ENCODE assay signal across 22 cellular contexts in genomic region chr10:71741029-71741428, GRCh38. TPM values are rescaled to one million over a fixed set of nuclear protein-coding genes. Genes with fewer than 3 reads are reported as not detected.
A peak's percentile ranks its signal among the peaks of the same experiment; 100 is the strongest.
DNase-seq lines count a peak whose midpoint lies in the region; ATAC-seq and TF ChIP-seq lines count a peak whose summit lies in the region.
"Had no signal": no experiment of that assay in that cellular context is flagged by ENCODE, and none has a peak within 500 bp of the region (broad histone marks: within the 10 kb centered on the region; RNA-seq: fewer than 3 reads in every experiment).

No MANE protein-coding gene starts in this region.

- intact Hi-C loops in activated CD4-positive, alpha-beta T cell treated with anti-CD3 and anti-CD28 coated beads, Interleukin-2, amount 10 ng/mL, durations not matched to agents 24 days and 14 days (cut with micrococcal nuclease), result loop anchor here (2.0 to 10.0 kb wide), 2 partner anchors 16 to 344 kb away; partner anchors contain the start of gene SPOCK2
- intact Hi-C loops in natural killer cell (cut with micrococcal nuclease), result loop anchor here (5.0 kb wide), 1 partner anchor 44 kb away; no protein-coding TSS in a partner anchor
- intact Hi-C loops in testis (cut with DNase I; ENCODE audit: low total_unique reads), result no loop called here

- WGBS in testis, 2 donors, result 66 to 68% methylated on average over 4 of the region's 4 CpGs

- peaks cover 86% of the 10 kb centered on the region for H3K4me1 Mint-ChIP-seq in activated CD4-positive, alpha-beta T cell treated with anti-CD3 and anti-CD28 coated beads, Interleukin-2, amount 10 ng/mL, durations not matched to agents 24 days and 14 days
- H3K4me1 Mint-ChIP-seq in activated T-helper 17 cell treated with anti-CD3 and anti-CD28 coated beads, Interleukin-2, amount 50 U/mL, for 72 hours, result peaks cover 67% of the 10 kb centered on the region
- peaks cover 75 to 88% of the 10 kb centered on the region in 2 donors for H3K4me1 Mint-ChIP-seq in natural killer cell

- H3K27me3 Mint-ChIP-seq in activated CD4-positive, alpha-beta T cell treated with anti-CD3 and anti-CD28 coated beads, Interleukin-2, amount 10 ng/mL, durations not matched to agents 24 days and 14 days, result no peaks in the 10 kb centered on the region
- H3K27me3 Mint-ChIP-seq in activated T-helper 17 cell treated with anti-CD3 and anti-CD28 coated beads, Interleukin-2, amount 50 U/mL, for 72 hours, result no peaks in the 10 kb centered on the region
- H3K27me3 Mint-ChIP-seq in natural killer cell (ENCODE audit: low read depth in 2 of 2), result no peaks in the 10 kb centered on the region
- H3K27me3 Mint-ChIP-seq: type B pancreatic cell had no signal

- H3K27me3 ChIP-seq in DND-41 (ENCODE audit: insufficient read depth, low read length, poor library complexity), result no peaks in the 10 kb centered on the region
- H3K27me3 ChIP-seq in testis, result no peaks in the 10 kb centered on the region
- no peaks in the 10 kb centered on the region for H3K27me3 ChIP-seq in MG63
- H3K27me3 ChIP-seq: heart left ventricle had no signal

- peak overlapping the region; percentile 77 for H3K27ac Mint-ChIP-seq in activated CD4-positive, alpha-beta T cell treated with anti-CD3 and anti-CD28 coated beads, Interleukin-2, amount 10 ng/mL, durations not matched to agents 24 days and 14 days
- peak overlapping the region; percentile 97 for H3K27ac Mint-ChIP-seq in activated T-helper 17 cell treated with anti-CD3 and anti-CD28 coated beads, Interleukin-2, amount 50 U/mL, for 72 hours
- peak overlapping the region; percentile 88 to 90 for H3K27ac Mint-ChIP-seq in natural killer cell
- H3K27ac Mint-ChIP-seq: nephron progenitor cell, type B pancreatic cell had no signal

- peaks cover 11% of the 10 kb centered on the region for H3K36me3 Mint-ChIP-seq in activated CD4-positive, alpha-beta T cell treated with anti-CD3 and anti-CD28 coated beads, Interleukin-2, amount 10 ng/mL, durations not matched to agents 24 days and 14 days (ENCODE audit: low read depth)
- peaks cover 5% of the 10 kb centered on the region for H3K36me3 Mint-ChIP-seq in activated T-helper 17 cell treated with anti-CD3 and anti-CD28 coated beads, Interleukin-2, amount 50 U/mL, for 72 hours (ENCODE audit: low read depth)
- H3K36me3 Mint-ChIP-seq in natural killer cell, result no peaks in the 10 kb centered on the region
- H3K36me3 Mint-ChIP-seq: type B pancreatic cell had no signal

- no peaks in the 10 kb centered on the region for H3K36me3 ChIP-seq in DND-41 (ENCODE audit: insufficient read depth, low read length)
- H3K36me3 ChIP-seq in testis (ENCODE audit: low read depth, missing control alignments), result no peaks in the 10 kb centered on the region
- H3K36me3 ChIP-seq in MG63, result no peaks in the 10 kb centered on the region
- H3K36me3 ChIP-seq: heart left ventricle, prostate gland had no signal

- no peak for TF ChIP-seq POLR2A in testis (IDR thresholded peaks at IDR 0.05)

- H3K4me2 ChIP-seq in DND-41 (ENCODE audit: insufficient read depth, low read length), result peak overlapping the region; percentile 35
- H3K4me2 ChIP-seq: SK-N-SH had no signal

- no peak for DNase-seq in activated CD4-positive, alpha-beta T cell treated with anti-CD3 and anti-CD28 coated beads, Interleukin-2, amount 10 ng/mL, durations not matched to agents 24 days and 14 days
- DNase-seq in activated CD4-positive, alpha-beta T cell treated with anti-CD3 and anti-CD28 coated beads, Interleukin-2, amount 50 U/mL, for 4 hours, result no peak
- DNase-seq in DND-41 (peak; percentile 33), natural killer cell (no peak), testis (no peak), H4 (ENCODE audit: low spot score) (no peak), MG63 (no peak)
- DNase-seq: activated CD4-positive, CD25-positive, alpha-beta regulatory T cell treated with anti-CD3 and anti-CD28 coated beads, Interleukin-2, amount 50 U/mL, for 72 hours; amygdala; NCI-H1105 treated with DMSO at 0.1 percent for 48 hours; nephron progenitor cell; SK-N-SH; stimulated activated CD4-positive, alpha-beta T cell treated with anti-CD3 and anti-CD28 coated beads, Interleukin-1b, Interleukin-23, amount 100 ng/mL, for 48 hours; stimulated activated naive CD4-positive, alpha-beta T cell treated with Interleukin-2 at 50 U/mL for 16 hours had no signal

- H3K9ac ChIP-seq in DND-41 (ENCODE audit: low read depth, low read length), result peak overlapping the region; percentile 9
- H3K9ac ChIP-seq: SK-N-SH had no signal

- 0 out of 2 replicates have a peak overlapping the region, but pooled peaks have one; percentile 34 for H2AFZ ChIP-seq in DND-41 (ENCODE audit: low read depth, low read length)

- H3K4me1 ChIP-seq in DND-41 (ENCODE audit: insufficient read depth, low read length) (peaks cover 42% of the 10 kb centered on the region), testis (peaks cover 3% of the 10 kb centered on the region)

- peak; percentile 70 for ATAC-seq in DND-41 (ENCODE audit: insufficient read depth, low read depth)
- ATAC-seq in activated T-helper 17 cell treated with anti-CD3 and anti-CD28 coated beads, Interleukin-2, amount 50 U/mL, for 72 hours (replicated peaks), result no peak
- no peak for ATAC-seq in natural killer cell
- ATAC-seq: heart left ventricle, left lobe of liver had no signal

- H3K27ac ChIP-seq in DND-41 (ENCODE audit: low read length) (peak overlapping the region; percentile 73), testis (no peak overlapping the region)
- H3K27ac ChIP-seq: prostate gland had no signal

- no peaks in the 10 kb centered on the region for H3K79me2 ChIP-seq in DND-41 (ENCODE audit: insufficient read depth, low read length)

- H3K9me3 Mint-ChIP-seq in activated CD4-positive, alpha-beta T cell treated with anti-CD3 and anti-CD28 coated beads, Interleukin-2, amount 10 ng/mL, durations not matched to agents 24 days and 14 days, result no peaks in the 10 kb centered on the region
- H3K9me3 Mint-ChIP-seq in activated T-helper 17 cell treated with anti-CD3 and anti-CD28 coated beads, Interleukin-2, amount 50 U/mL, for 72 hours, result no peaks in the 10 kb centered on the region
- no peaks in the 10 kb centered on the region for H3K9me3 Mint-ChIP-seq in natural killer cell
- H3K9me3 Mint-ChIP-seq: nephron progenitor cell, type B pancreatic cell had no signal

- H3K9me3 ChIP-seq in DND-41 (ENCODE audit: insufficient read depth, low read length, severe bottlenecking), result no peaks in the 10 kb centered on the region
- H3K9me3 ChIP-seq in testis, result no peaks in the 10 kb centered on the region
- H3K9me3 ChIP-seq in MG63, result no peaks in the 10 kb centered on the region
- H3K9me3 ChIP-seq: prostate gland, SK-N-SH had no signal

- no peaks in the 10 kb centered on the region for H4K20me1 ChIP-seq in DND-41 (ENCODE audit: insufficient read depth, low read length)

- peak overlapping the region; percentile 48 for H3K4me3 Mint-ChIP-seq in activated CD4-positive, alpha-beta T cell treated with anti-CD3 and anti-CD28 coated beads, Interleukin-2, amount 10 ng/mL, durations not matched to agents 24 days and 14 days
- H3K4me3 Mint-ChIP-seq in activated T-helper 17 cell treated with anti-CD3 and anti-CD28 coated beads, Interleukin-2, amount 50 U/mL, for 72 hours, result peak overlapping the region; percentile 82
- H3K4me3 Mint-ChIP-seq in natural killer cell, result peak overlapping the region; percentile 68
- H3K4me3 Mint-ChIP-seq: nephron progenitor cell, type B pancreatic cell had no signal

- TF ChIP-seq CTCF in DND-41 (IDR thresholded peaks at IDR 0.05; ENCODE audit: borderline replicate concordance, extremely low read depth, low read length, poor library complexity, severe bottlenecking), result no peak
- no peak for TF ChIP-seq CTCF in natural killer cell (IDR thresholded peaks at IDR 0.05)
- no peak for TF ChIP-seq CTCF in testis (IDR thresholded peaks at IDR 0.05)

- H3K4me3 ChIP-seq in DND-41 (ENCODE audit: low read depth in 1 of 2, low read length in 2 of 2) (no peak overlapping the region), testis (no peak overlapping the region), MG63 (no peak overlapping the region)
- H3K4me3 ChIP-seq: heart left ventricle, prostate gland had no signal

RNA-seq across cellular contexts. Expression of gene C10orf105, which starts 21.5 kb away (rescaled TPM):
- 0.26 and 0.33 TPM in 2 replicates for total RNA-seq in activated CD4-positive, alpha-beta T cell treated with anti-CD3 and anti-CD28 coated beads, Interleukin-2, amount 10 ng/mL, durations not matched to agents 24 days and 14 days
- 1 to 10 TPM in 1 of 2 donors, under 1 TPM in 1; 0.04 to 1.0 TPM for total RNA-seq in activated T-helper 17 cell treated with anti-CD3 and anti-CD28 coated beads, Interleukin-2, amount 50 U/mL, for 72 hours
- under 1 TPM; 0.14 to 0.52 (median 0.40) TPM for total RNA-seq in natural killer cell
- total RNA-seq in testis, result under 1 TPM; 0.47 to 0.87 TPM
- polyA plus RNA-seq in testis (ENCODE audit: insufficient read depth, low read depth, low replicate concordance), result 1.7 TPM
- total RNA-seq in H4 (2014; rRNA removed; shearing (Covaris generic)), result not detected in 2 replicates
- not detected in 2 replicates for total RNA-seq in MG63 (2014; rRNA removed; shearing (Covaris generic); ENCODE audit: low replicate concordance)
- total RNA-seq: A172, endothelial cell of umbilical vein, left lobe of liver, NCI-H460 had no signal
- polyA plus RNA-seq: endothelial cell of umbilical vein, SK-N-SH had no signal

RNA-seq across cellular contexts. Expression of gene VSIR, which starts 32.3 kb away (rescaled TPM):
- 125 and 131 TPM in 2 replicates for total RNA-seq in activated CD4-positive, alpha-beta T cell treated with anti-CD3 and anti-CD28 coated beads, Interleukin-2, amount 10 ng/mL, durations not matched to agents 24 days and 14 days
- 100 to 1,000 TPM in 1 of 2 donors, 10 to 100 TPM in 1; 27.9 to 125 TPM for total RNA-seq in activated T-helper 17 cell treated with anti-CD3 and anti-CD28 coated beads, Interleukin-2, amount 50 U/mL, for 72 hours
- 100 to 1,000 TPM; 134 to 193 (median 178) TPM for total RNA-seq in natural killer cell
- total RNA-seq in testis, result 10 to 100 TPM; 26.1 to 54.6 TPM
- polyA plus RNA-seq in testis (ENCODE audit: insufficient read depth, low read depth, low replicate concordance), result 54.4 TPM
- 0.81 and 1.0 TPM in 2 replicates for total RNA-seq in H4 (2014; rRNA removed; shearing (Covaris generic))
- total RNA-seq in MG63 (2014; rRNA removed; shearing (Covaris generic); ENCODE audit: low replicate concordance), result 36.0 and 87.8 TPM in 2 replicates

Comparison
In these comparisons a context has a peak if more than half of its experiments do, and no peak if none do; other contexts are left out.
1. RNA of gene VSIR, which starts 32.3 kb away (total RNA-seq): 134 to 193 TPM in natural killer cell, 125 to 131 TPM in activated CD4-positive, alpha-beta T cell treated with anti-CD3 and anti-CD28 coated beads, Interleukin-2, amount 10 ng/mL, durations not matched to agents 24 days and 14 days, 27.9 to 125 TPM in activated T-helper 17 cell treated with anti-CD3 and anti-CD28 coated beads, Interleukin-2, amount 50 U/mL, for 72 hours, 36.0 to 87.8 TPM in MG63 and 26.1 to 54.6 TPM in testis; 0.81 to 1.0 TPM in H4; every median in the first group is over 10 times any median in the second.
2. Peak in every context shown above with its lines, with median percentiles within 50 percentile points of each other: H3K27ac Mint-ChIP-seq and H3K4me3 Mint-ChIP-seq.